11 cellular contexts compared by ENCODE assay signal in genomic region chr3:73448761-73449290, GRCh38.
DNase-seq lines count a peak whose midpoint lies in the region; ATAC-seq and TF ChIP-seq lines count a peak whose summit lies in the region.
"Had no signal": no experiment of that assay in that cellular context is flagged by ENCODE, and none has a peak within 500 bp of the region (broad histone marks: within the 10 kb centered on the region; RNA-seq: fewer than 3 reads in every experiment).

No MANE protein-coding gene starts in this region.

- DNase-seq in GM13976 (ENCODE audit: low spot score) = peak; percentile 50
- peak; percentile 56 for DNase-seq in GM20000 (ENCODE audit: low spot score)
- peak; percentile 13 to 57 for DNase-seq in SJCRH30
- DNase-seq in Right ventricle myocardium inferior (ENCODE audit: missing footprints) = no peak
- DNase-seq in NCI-H2107 (lab: John Stamatoyannopoulos, UW) = no peak
- no peak for DNase-seq in putamen (ENCODE audit: low spot score)
- no peak for DNase-seq in testis
- DNase-seq: activated CD4-positive, alpha-beta T cell treated with anti-CD3 and anti-CD28 coated beads, Interleukin-2, amount 50 U/mL, for 1 hour; CD4-positive, CD25-positive, alpha-beta regulatory T cell; NCI-H446 had no signal

- ATAC-seq in HG03066 (IDR thresholded peaks at IDR 0.05; ENCODE audit: low read depth, unreplicated experiment) (peak; percentile 90), Right ventricle myocardium inferior (no peak)

- TF ChIP-seq CTCF in GM13976 (IDR thresholded peaks at IDR 0.05; ENCODE audit: borderline replicate concordance, control extremely low read depth, extremely low read depth, insufficient read depth, missing control alignments) (no peak), GM20000 (IDR thresholded peaks at IDR 0.05; ENCODE audit: extremely low read depth, missing control alignments) (no peak), testis (IDR thresholded peaks at IDR 0.05) (no peak)

- H3K27ac ChIP-seq in SJCRH30 (peak overlapping the region; percentile 77), testis (no peak overlapping the region)

- no peak overlapping the region for H3K4me3 ChIP-seq in SJCRH30
- no peak overlapping the region for H3K4me3 ChIP-seq in testis

- no peak for TF ChIP-seq POLR2A in testis (IDR thresholded peaks at IDR 0.05)

- WGBS in testis, 2 donors = 90 to 95% methylated on average over 4 of the region's 4 CpGs

- H3K36me3 ChIP-seq in SJCRH30 = no peaks in the 10 kb centered on the region
- H3K36me3 ChIP-seq in testis (ENCODE audit: low read depth, missing control alignments) = no peaks in the 10 kb centered on the region

- intact Hi-C loops in Right ventricle myocardium inferior (cut with DNase I) (no loop called here), testis (cut with DNase I; ENCODE audit: low total_unique reads) (no loop called here)

- in situ Hi-C loops in GM13976 (cut with MboI; ENCODE audit: low sequenced_read_pairs, unreplicated experiment) = no loop called here

- no peaks in the 10 kb centered on the region for H3K9me3 ChIP-seq in SJCRH30 (replicated peaks)
- no peaks in the 10 kb centered on the region for H3K9me3 ChIP-seq in testis

- H3K4me1 ChIP-seq in SJCRH30 = peaks cover 28% of the 10 kb centered on the region
- no peaks in the 10 kb centered on the region for H3K4me1 ChIP-seq in testis

- H3K27me3 ChIP-seq in SJCRH30 = no peaks in the 10 kb centered on the region
- H3K27me3 ChIP-seq in testis = no peaks in the 10 kb centered on the region

Comparison
In these comparisons a context has a peak if more than half of its experiments do, and no peak if none do; other contexts are left out.
1. DNase-seq: peak in GM13976 (single experiment), GM20000 (single experiment) and SJCRH30 (2 of 2); none in Right ventricle myocardium inferior (single experiment), NCI-H2107 (single experiment), putamen (single experiment) and testis (single experiment).